ENCODE assay signal across 26 cellular contexts in genomic region chr6:113205563-113205962, GRCh38.
"Had no signal": no experiment of that assay in that cellular context is flagged by ENCODE, and none has a peak within 500 bp of the region (broad histone marks: within the 10 kb centered on the region; RNA-seq: fewer than 3 reads in every experiment).

No MANE protein-coding gene starts in this region.

- H3K4me3 Mint-ChIP-seq: activated B cell treated with CpG ODN at 0.5 μM for 24 hours; activated CD4-positive, alpha-beta T cell treated with anti-CD3 and anti-CD28 coated beads, Interleukin-2, amount 10 ng/mL, durations not matched to agents 24 days and 14 days; activated naive CD4-positive, alpha-beta T cell treated with anti-CD3 and anti-CD28 coated beads, Interleukin-2, amount 10 ng/mL, durations not matched to agents 7 days and 5 days; activated naive CD8-positive, alpha-beta T cell treated with anti-CD3 and anti-CD28 coated beads for 36 hours; T-helper 1 cell treated with Interleukin-12 subunit alpha and Interleukin-12 subunit beta and Interleukin-4 antibody, amounts not matched to agents 30 μg/mL and 1 μg/mL, for 36 hours had no signal

- H3K4me2 ChIP-seq: KMS-11 had no signal

- DNase-seq: activated B cell treated with CpG ODN at 0.5 μM for 24 hours; activated CD4-positive, alpha-beta T cell treated with anti-CD3 and anti-CD28 coated beads for 1 hour; activated CD4-positive, alpha-beta T cell treated with anti-CD3 and anti-CD28 coated beads, Interleukin-2, amount 10 ng/mL, durations not matched to agents 24 days and 14 days; activated CD4-positive, alpha-beta T cell treated with anti-CD3 and anti-CD28 coated beads, Interleukin-2, amount 50 U/mL, for 48 hours; activated CD8-positive, alpha-beta memory T cell treated with anti-CD3 and anti-CD28 coated beads for 24 hours; activated gamma-delta T cell treated with Interleukin-2 at 50 U/mL for 16 hours; activated naive CD4-positive, alpha-beta T cell treated with anti-CD3 and anti-CD28 coated beads, Interleukin-2, amount 10 ng/mL, durations not matched to agents 7 days and 5 days; activated naive CD8-positive, alpha-beta T cell treated with anti-CD3 and anti-CD28 coated beads for 36 hours; activated T-cell treated with anti-CD3 and anti-CD28 coated beads for 4 hours; activated T-cell treated with anti-CD3 and anti-CD28 coated beads, Interleukin-2, amount 50 U/mL, for 48 hours; MV-4-11; NCI-H1092 treated with DMSO at 0.1 percent for 48 hours; NCI-H1417 treated with DMSO at 0.1 percent for 48 hours; NCI-H1694; NCI-H2029; NCI-H345; NCI-H510A treated with DMSO at 0.1 percent for 48 hours; NCI-H69; NK-92 treated with Interleukin-12 subunit alpha and Interleukin-12 subunit beta, amount 100 ng/mL, for 24 hours; OCI-M1; RPMI8226 had no signal

- H3K27ac Mint-ChIP-seq: activated B cell treated with CpG ODN at 0.5 μM for 24 hours; activated CD4-positive, alpha-beta T cell treated with anti-CD3 and anti-CD28 coated beads, Interleukin-2, amount 10 ng/mL, durations not matched to agents 24 days and 14 days; activated naive CD4-positive, alpha-beta T cell treated with anti-CD3 and anti-CD28 coated beads, Interleukin-2, amount 10 ng/mL, durations not matched to agents 7 days and 5 days; activated naive CD8-positive, alpha-beta T cell treated with anti-CD3 and anti-CD28 coated beads for 36 hours; activated T-helper 2 cell treated with anti-CD3 and anti-CD28 coated beads, Interferon-gamma antibody, Interleukin-2, Interleukin-4, amounts not matched to agents 10 μg/mL and 5 μg/mL and 100 μg/mL, durations not matched to agents 14 hours and 24 hours and 36 hours; T-helper 1 cell treated with Interleukin-12 subunit alpha and Interleukin-12 subunit beta and Interleukin-4 antibody, amounts not matched to agents 30 μg/mL and 1 μg/mL, for 36 hours had no signal

- H3K9me3 Mint-ChIP-seq: activated B cell treated with CpG ODN at 0.5 μM for 24 hours; activated CD4-positive, alpha-beta T cell treated with anti-CD3 and anti-CD28 coated beads, Interleukin-2, amount 10 ng/mL, durations not matched to agents 24 days and 14 days; activated naive CD4-positive, alpha-beta T cell treated with anti-CD3 and anti-CD28 coated beads, Interleukin-2, amount 10 ng/mL, durations not matched to agents 7 days and 5 days; activated naive CD8-positive, alpha-beta T cell treated with anti-CD3 and anti-CD28 coated beads for 36 hours; activated T-helper 2 cell treated with anti-CD3 and anti-CD28 coated beads, Interferon-gamma antibody, Interleukin-2, Interleukin-4, amounts not matched to agents 10 μg/mL and 5 μg/mL and 100 μg/mL, durations not matched to agents 14 hours and 24 hours and 36 hours; T-helper 1 cell treated with Interleukin-12 subunit alpha and Interleukin-12 subunit beta and Interleukin-4 antibody, amounts not matched to agents 30 μg/mL and 1 μg/mL, for 36 hours had no signal

- ATAC-seq: Panc1, Right ventricle myocardium inferior had no signal

- H3K9ac ChIP-seq: KMS-11 had no signal

- H3K27ac ChIP-seq: KMS-11 had no signal

- H3K27me3 Mint-ChIP-seq: activated B cell treated with CpG ODN at 0.5 μM for 24 hours; activated CD4-positive, alpha-beta T cell treated with anti-CD3 and anti-CD28 coated beads, Interleukin-2, amount 10 ng/mL, durations not matched to agents 24 days and 14 days; activated naive CD4-positive, alpha-beta T cell treated with anti-CD3 and anti-CD28 coated beads, Interleukin-2, amount 10 ng/mL, durations not matched to agents 7 days and 5 days; activated naive CD8-positive, alpha-beta T cell treated with anti-CD3 and anti-CD28 coated beads for 36 hours had no signal

- H3K36me3 Mint-ChIP-seq: activated naive CD4-positive, alpha-beta T cell treated with anti-CD3 and anti-CD28 coated beads, Interleukin-2, amount 10 ng/mL, durations not matched to agents 7 days and 5 days; activated naive CD8-positive, alpha-beta T cell treated with anti-CD3 and anti-CD28 coated beads for 36 hours had no signal

- H3K4me1 Mint-ChIP-seq: activated B cell treated with CpG ODN at 0.5 μM for 24 hours; activated CD4-positive, alpha-beta T cell treated with anti-CD3 and anti-CD28 coated beads, Interleukin-2, amount 10 ng/mL, durations not matched to agents 24 days and 14 days; activated naive CD4-positive, alpha-beta T cell treated with anti-CD3 and anti-CD28 coated beads, Interleukin-2, amount 10 ng/mL, durations not matched to agents 7 days and 5 days; activated naive CD8-positive, alpha-beta T cell treated with anti-CD3 and anti-CD28 coated beads for 36 hours had no signal
